Comparison of ENCODE assay signal across 8 cellular contexts in the genomic region with DNA sequence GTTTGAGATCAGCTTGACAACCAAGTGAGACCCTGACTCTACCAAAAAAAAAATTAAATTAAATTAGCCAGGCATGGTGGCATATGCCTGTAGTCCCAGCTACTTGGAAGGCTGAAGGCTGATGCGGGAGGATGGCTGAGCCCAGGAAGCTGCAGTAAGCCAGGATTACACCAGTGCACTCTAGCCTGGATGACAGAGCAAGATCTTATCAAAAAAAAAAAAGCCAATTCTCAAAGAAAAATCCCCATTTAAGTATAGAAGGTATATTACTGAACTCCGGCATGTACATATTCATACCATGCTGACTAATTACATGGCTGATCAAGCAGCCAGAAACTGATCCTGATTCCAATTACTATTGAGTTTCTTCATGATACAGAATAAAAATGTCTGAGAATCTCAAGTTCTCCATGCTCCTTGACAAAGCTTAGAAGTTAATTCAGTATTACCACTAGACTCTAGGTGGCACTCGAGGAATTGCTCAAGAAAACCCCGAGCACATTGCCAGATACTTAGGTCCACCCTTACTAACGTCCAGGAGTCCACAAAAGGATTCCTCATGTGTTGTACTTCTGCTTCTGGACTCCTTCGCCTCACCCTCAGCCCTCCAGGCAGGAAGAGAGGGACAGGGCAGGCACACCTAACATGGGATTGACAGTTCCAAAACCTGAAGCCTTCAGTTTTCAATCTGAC.
DNase-seq lines count a peak whose midpoint lies in the region; ATAC-seq, FAIRE-seq and TF ChIP-seq lines count a peak whose summit lies in the region.

No MANE protein-coding gene starts in this region.

- H4K91ac ChIP-seq in H1 (replicated peaks; ENCODE audit: insufficient read length, low read length): no peak overlapping the region

- no peak overlapping the region for H2BK12ac ChIP-seq in H1 (ENCODE audit: low read depth, low read length)

- no peak overlapping the region for H2AFZ ChIP-seq in H1 (ENCODE audit: low read length)

- H3K56ac ChIP-seq in H1 (replicated peaks; ENCODE audit: insufficient read length, low read depth, low read length): no peak overlapping the region

- no peak overlapping the region for H4K8ac ChIP-seq in H1 (ENCODE audit: extremely low read depth, insufficient read depth, low read length)

- CTCF ChIA-PET in H1 (lab: Charles Lee; ENCODE audit: partially characterized antibody): interaction anchor here (0.6 to 2.0 kb wide), 12 partner anchors 9 to 642 kb away, joined by 3 to 13 read pairs (median 4); no protein-coding TSS in a partner anchor

- 75% methylated on average over 6 of the region's 6 CpGs; no CpG with 5 or more reads in 1 of the 2 experiments for WGBS in H1 (ENCODE audit: extremely low coverage in 1 of 2, insufficient coverage in 1 of 2, insufficient read length in 1 of 2, insufficient replicate concordance in 2 of 2, low coverage in 1 of 2, low lambda C conversion rate in 2 of 2, missing lambda C conversion rate in 1 of 2), 2 experiments

- peaks cover 0 to 61% of the 10 kb centered on the region in 2 experiments; a peak in 2 of 4 replicates for H3K79me2 ChIP-seq in H1 (ENCODE audit: control insufficient read depth in 1 of 2, insufficient read depth in 2 of 2, low read length in 2 of 2)

- peak; percentile 86 for DNase-seq in AG09309 (ENCODE audit: low read depth)
- peak; percentile 27 for DNase-seq in NOMO-1 treated with dmso at 0.1 percent for 144 hours (lab: John Stamatoyannopoulos, UW; ENCODE audit: unreplicated experiment)
- DNase-seq in H1 (ENCODE audit: low read depth in 1 of 2, low spot score in 2 of 2): no peak
- peak; percentile 60 for DNase-seq in mucosa of gallbladder (ENCODE audit: low spot score)
- DNase-seq in T-helper 17 cell: no peak
- DNase-seq in activated CD4-positive, alpha-beta T cell treated with anti-CD3 and anti-CD28 coated beads for 1 hour: no peak

- H3K4me1 Mint-ChIP-seq in T-helper 17 cell: peaks cover 2% of the 10 kb centered on the region

- ATAC-seq in GM18867 (IDR thresholded peaks at IDR 0.05; ENCODE audit: unreplicated experiment): peak; percentile 84
- ATAC-seq in HG03060 (IDR thresholded peaks at IDR 0.05; ENCODE audit: low read depth, unreplicated experiment): peak; percentile 72
- ATAC-seq in T-helper 17 cell: no peak

- no peak overlapping the region for H3K14ac ChIP-seq in H1 (ENCODE audit: insufficient read length)

- no peak overlapping the region for H2BK15ac ChIP-seq in H1 (ENCODE audit: low read length)

- H3K27me3 ChIP-seq in H1 (replicated peaks in 1 of 4; ENCODE audit: control insufficient read depth in 3 of 4, extremely low read depth in 1 of 4, insufficient read depth in 3 of 4, low read length in 3 of 4): no peaks in the 10 kb centered on the region

- H3K9me3 ChIP-seq in H1 (ENCODE audit: insufficient read depth in 2 of 2, low read depth in 1 of 2, low read length in 1 of 2): no peaks in the 10 kb centered on the region
- no peaks in the 10 kb centered on the region for H3K9me3 ChIP-seq in T-helper 17 cell (ENCODE audit: control insufficient read depth, low read length, poor library complexity, severe bottlenecking)

- no peak overlapping the region for H3K9ac ChIP-seq in H1 (replicated peaks in 1 of 4; ENCODE audit: extremely low read depth in 1 of 4, low read depth in 3 of 4, low read length in 3 of 4)

- TF ChIP-seq RAD21 in H1 (IDR thresholded peaks at IDR 0.05 in 1 of 2, conservative IDR thresholded peaks at IDR 0.05 in 1 of 2; ENCODE audit: low read depth in 2 of 2, low read length in 2 of 2): peak; percentile 47 to 65

- no peaks in the 10 kb centered on the region; the same call in 1 of the 2 replicates for H3K79me1 ChIP-seq in H1 (ENCODE audit: low read depth, low read length)

- no peak overlapping the region for H3K4me2 ChIP-seq in H1 (ENCODE audit: insufficient read depth in 1 of 2, low read depth in 2 of 2, low read length in 2 of 2)

- peaks cover 4 to 13% of the 10 kb centered on the region in 2 experiments for H4K20me1 ChIP-seq in H1 (replicated peaks in 1 of 2; ENCODE audit: control insufficient read depth in 1 of 2, insufficient read depth in 2 of 2, low read length in 2 of 2)

- H2BK5ac ChIP-seq in H1 (ENCODE audit: low read depth, low read length): peak overlapping the region; percentile 29; the same call in 1 of the 2 replicates

- H2AK5ac ChIP-seq in H1 (ENCODE audit: low read depth, low read length): no peak overlapping the region

- no peak overlapping the region for H3K4ac ChIP-seq in H1 (replicated peaks; ENCODE audit: insufficient read length, low read depth, low read length)

- no peaks in the 10 kb centered on the region for H3K36me3 Mint-ChIP-seq in T-helper 17 cell (ENCODE audit: low read depth)

- H3K4me1 ChIP-seq in H1 (replicated peaks in 1 of 4; ENCODE audit: control insufficient read depth in 3 of 4, insufficient read depth in 4 of 4, low read length in 3 of 4): peaks cover 0 to 5% (median under 1%) of the 10 kb centered on the region in 4 experiments; a peak in 2 of 7 replicates

- no peak overlapping the region for H3K4me3 ChIP-seq in AG09309 (ENCODE audit: control insufficient read depth, low read depth, low read length)
- H3K4me3 ChIP-seq in H1 (ENCODE audit: extremely low read depth in 1 of 4, insufficient read depth in 2 of 4, low read depth in 3 of 4, low read length in 4 of 4): no peak overlapping the region

- H4K5ac ChIP-seq in H1 (ENCODE audit: insufficient read length, low read depth, low read length): no peak overlapping the region

- peaks cover 27% of the 10 kb centered on the region for H3K27me3 Mint-ChIP-seq in T-helper 17 cell

- H3K27ac Mint-ChIP-seq in T-helper 17 cell: no peak overlapping the region

- H3K4me3 Mint-ChIP-seq in T-helper 17 cell: no peak overlapping the region

- peak; percentile 67 for TF ChIP-seq CTCF in AG09309 (IDR thresholded peaks at IDR 0.05; ENCODE audit: control insufficient read depth, insufficient read depth, low read depth, low read length, missing control alignments)
- TF ChIP-seq CTCF in H1 (IDR thresholded peaks at IDR 0.05; ENCODE audit: control extremely low read depth in 1 of 3, insufficient read depth in 1 of 3, low read depth in 1 of 3, low read length in 3 of 3): peak in 2 of 3 experiments; percentile 36 to 38; a peak in 2 of 4 replicates

- no peak for TF ChIP-seq POLR2A in H1 (IDR thresholded peaks at IDR 0.05; ENCODE audit: control extremely low read depth in 1 of 2, low read depth in 2 of 2, low read length in 2 of 2)

- H3K36me3 ChIP-seq in H1 (ENCODE audit: control insufficient read depth in 2 of 4, insufficient read depth in 4 of 4, low read length in 3 of 4): no peaks in the 10 kb centered on the region

- H2BK120ac ChIP-seq in H1 (replicated peaks; ENCODE audit: low read depth, low read length): no peak overlapping the region

- no peak for TF ChIP-seq EP300 in H1 (IDR thresholded peaks at IDR 0.05; ENCODE audit: borderline replicate concordance in 1 of 2, low read depth in 2 of 2, low read length in 2 of 2)

- POLR2A ChIA-PET in H1 (lab: Charles Lee; ENCODE audit: partially characterized antibody): interaction anchor here (1.2 kb wide), 1 partner anchor 10 kb away, joined by 4 read pairs; no protein-coding TSS in a partner anchor

- no peaks in the 10 kb centered on the region for H3K23me2 ChIP-seq in H1 (ENCODE audit: low read depth, low read length)

- H3K27ac ChIP-seq in H1 (ENCODE audit: low read depth, low read length): no peak overlapping the region

- peak; percentile 13 for FAIRE-seq in H1 (lab: Jason Lieb, UNC)

- 0 out of 2 replicates have a peak overlapping the region, but pooled peaks have one; percentile 24 for H3K18ac ChIP-seq in H1 (ENCODE audit: extremely low read depth, low read length)

- no peak overlapping the region for H2BK20ac ChIP-seq in H1 (ENCODE audit: low read length)

- H3K23ac ChIP-seq in H1 (ENCODE audit: insufficient read length): no peak overlapping the region

TF ChIP-seq in H1, 55 proteins besides CTCF, POLR2A, EP300 and RAD21 (continues in another document):
- TF ChIP-seq CBX8 (IDR thresholded peaks at IDR 0.05; ENCODE audit: borderline replicate concordance, low read depth, low read length): no peak

Comparison
In these comparisons a context has a peak if more than half of its experiments do, and no peak if none do; other contexts are left out.
1. DNase-seq: peak in AG09309 (single experiment), NOMO-1 treated with dmso at 0.1 percent for 144 hours (single experiment) and mucosa of gallbladder (single experiment); none in H1 (0 of 2), T-helper 17 cell (0 of 3) and activated CD4-positive, alpha-beta T cell treated with anti-CD3 and anti-CD28 coated beads for 1 hour (single experiment).